8 cellular contexts compared by ENCODE assay signal in genomic region chr1:156927215-156928042, GRCh38. TPM values are rescaled to one million over a fixed set of nuclear protein-coding genes. Genes with fewer than 3 reads are reported as not detected.
DNase-seq lines count a peak whose midpoint lies in the region; ATAC-seq and TF ChIP-seq lines count a peak whose summit lies in the region.

No MANE protein-coding gene starts in this region.

- ATAC-seq in naive thymus-derived CD4-positive, alpha-beta T cell = peak; percentile 76

- H3K27ac ChIP-seq in naive thymus-derived CD4-positive, alpha-beta T cell (ENCODE audit: low read depth, low read length) = no peak overlapping the region

- intact Hi-C loops in naive thymus-derived CD4-positive, alpha-beta T cell (cut with micrococcal nuclease) = loop anchor here (1.0 to 5.0 kb wide), 8 partner anchors 17 to 301 kb away; partner anchors contain the start of genes ISG20L2 (in 1 of the 2) and METTL25B (in 1 of the 2)

- CTCF ChIA-PET in HEK293T (lab: Yijun Ruan, JAX) = interaction anchor here (0.6 to 1.8 kb wide), 31 partner anchors 7 to 238 kb away, joined by 3 to 35 read pairs (median 4); no protein-coding TSS in a partner anchor
- CTCF ChIA-PET in naive thymus-derived CD4-positive, alpha-beta T cell (lab: Charles Lee) = interaction anchor here (0.6 to 2.6 kb wide), 10 partner anchors 14 to 568 kb away, joined by 3 to 16 read pairs (median 4); partner anchors contain the start of genes NTRK1 and SH2D2A

- peaks cover 0 to 1% (median 0%) of the 10 kb centered on the region in 11 donors for H3K9me3 Mint-ChIP-seq in naive thymus-derived CD4-positive, alpha-beta T cell

- H3K27ac Mint-ChIP-seq in naive thymus-derived CD4-positive, alpha-beta T cell = peak overlapping the region in 2 of 9 donors; percentile 29 to 59

- H3K4me1 Mint-ChIP-seq in naive thymus-derived CD4-positive, alpha-beta T cell = peaks cover 18 to 35% (median 31%) of the 10 kb centered on the region in 7 donors

- H3K27me3 Mint-ChIP-seq in naive thymus-derived CD4-positive, alpha-beta T cell = peaks cover 72 to 91% (median 81%) of the 10 kb centered on the region in 5 donors

- H3K4me3 ChIP-seq in BE2C (ENCODE audit: low read depth, low read length) (peak overlapping the region; percentile 60), epithelial cell of esophagus (ENCODE audit: low read length) (peak overlapping the region; percentile 25)
- H3K4me3 ChIP-seq in naive thymus-derived CD4-positive, alpha-beta T cell (ENCODE audit: low read length) = no peak overlapping the region

- H3K4me1 ChIP-seq in BE2C = no peaks in the 10 kb centered on the region; the same call in 1 of the 2 replicates
- H3K4me1 ChIP-seq in naive thymus-derived CD4-positive, alpha-beta T cell (ENCODE audit: control insufficient read depth in 2 of 2, insufficient read depth in 2 of 2, low read length in 2 of 2) = peaks cover 0 to 8% of the 10 kb centered on the region in 2 donors

- peaks cover 2% of the 10 kb centered on the region; the same call in 1 of the 2 replicates for H3K27me3 ChIP-seq in BE2C
- peaks cover 16 to 27% of the 10 kb centered on the region in 2 donors for H3K27me3 ChIP-seq in naive thymus-derived CD4-positive, alpha-beta T cell (ENCODE audit: control insufficient read depth in 2 of 2, insufficient read depth in 2 of 2, low read length in 2 of 2)

- no peaks in the 10 kb centered on the region for H3K36me3 ChIP-seq in BE2C
- no peaks in the 10 kb centered on the region for H3K36me3 ChIP-seq in naive thymus-derived CD4-positive, alpha-beta T cell (ENCODE audit: control insufficient read depth in 2 of 3, insufficient read depth in 3 of 3, low read length in 3 of 3)

- peak; percentile 84 for TF ChIP-seq CTCF in BE2C (IDR thresholded peaks at IDR 0.05; ENCODE audit: low read depth, low read length)
- peak; percentile 73 for TF ChIP-seq CTCF in epithelial cell of esophagus (IDR thresholded peaks at IDR 0.05; ENCODE audit: insufficient read depth, low read depth, low read length, missing control alignments)

- DNase-seq in BE2C = peak; percentile 92
- DNase-seq in HEK293T (ENCODE audit: extremely low spot score) = peak; percentile 89
- peak; percentile 85 for DNase-seq in NCI-H748 (lab: John Stamatoyannopoulos, UW; ENCODE audit: unreplicated experiment)
- peak; percentile 39 to 53 (median 50) for DNase-seq in activated CD8-positive, alpha-beta memory T cell treated with anti-CD3 and anti-CD28 coated beads for 48 hours (ENCODE audit: low read depth in 2 of 3, low spot score in 2 of 3)
- DNase-seq in epithelial cell of esophagus (ENCODE audit: low read depth) = peak; percentile 84
- peak; percentile 42 to 72 (median 59) for DNase-seq in naive thymus-derived CD4-positive, alpha-beta T cell
- DNase-seq in stimulated activated naive CD4-positive, alpha-beta T cell (lab: John Stamatoyannopoulos, UW) = peak; percentile 8 to 65 (median 50)
- DNase-seq in mesenteric fat pad (ENCODE audit: low spot score) = no peak

- no peaks in the 10 kb centered on the region for H3K9me3 ChIP-seq in BE2C
- H3K9me3 ChIP-seq in naive thymus-derived CD4-positive, alpha-beta T cell (ENCODE audit: control insufficient read depth in 2 of 3, low read length in 3 of 3) = no peaks in the 10 kb centered on the region

- peak overlapping the region; percentile 13 to 83 (median 65) for H3K4me3 Mint-ChIP-seq in naive thymus-derived CD4-positive, alpha-beta T cell

- POLR2A ChIA-PET in HEK293T (lab: Yijun Ruan, JAX) = interaction anchor here (1.0 kb wide), 1 partner anchor 35 kb away, joined by 3 read pairs; no protein-coding TSS in a partner anchor
- POLR2A ChIA-PET in naive thymus-derived CD4-positive, alpha-beta T cell (lab: Charles Lee) = interaction anchor here (1.1 kb wide), 1 partner anchor 43 kb away, joined by 3 read pairs; no protein-coding TSS in a partner anchor

- peaks cover 0 to 3% (median 0%) of the 10 kb centered on the region in 5 donors for H3K36me3 Mint-ChIP-seq in naive thymus-derived CD4-positive, alpha-beta T cell

TF ChIP-seq in HEK293T, 16 proteins besides CTCF, POLR2A, EP300 and RAD21:
- TF ChIP-seq FOXK2 (IDR thresholded peaks at IDR 0.05) (no peak), HDGF (IDR thresholded peaks at IDR 0.05; ENCODE audit: borderline replicate concordance) (0 out of 2 replicates have a peak, but pooled peaks have one; percentile 27)

RNA-seq across cellular contexts. Expression of gene LRRC71, which starts 7.0 kb away (rescaled TPM):
- polyA plus RNA-seq in BE2C (2012; ENCODE audit: insufficient read depth, insufficient read length, low read depth) = 1.3 TPM
- not detected for total RNA-seq in naive thymus-derived CD4-positive, alpha-beta T cell
- polyA plus RNA-seq in naive thymus-derived CD4-positive, alpha-beta T cell = not detected
- 0.32 TPM for total RNA-seq in mesenteric fat pad

RNA-seq across cellular contexts. Expression of gene PEAR1, which starts 33.9 kb away (rescaled TPM):
- 27.0 TPM for polyA plus RNA-seq in BE2C (2012; ENCODE audit: insufficient read depth, insufficient read length, low read depth)
- under 1 TPM; 0.19 to 0.88 (median 0.30) TPM for total RNA-seq in naive thymus-derived CD4-positive, alpha-beta T cell
- 1 to 10 TPM in 1 of 2 donors, under 1 TPM in 1; 0.82 to 1.2 TPM for polyA plus RNA-seq in naive thymus-derived CD4-positive, alpha-beta T cell
- 17.7 TPM for total RNA-seq in mesenteric fat pad
